Comparison of ENCODE assay signal across 7 cellular contexts in the genomic region with DNA sequence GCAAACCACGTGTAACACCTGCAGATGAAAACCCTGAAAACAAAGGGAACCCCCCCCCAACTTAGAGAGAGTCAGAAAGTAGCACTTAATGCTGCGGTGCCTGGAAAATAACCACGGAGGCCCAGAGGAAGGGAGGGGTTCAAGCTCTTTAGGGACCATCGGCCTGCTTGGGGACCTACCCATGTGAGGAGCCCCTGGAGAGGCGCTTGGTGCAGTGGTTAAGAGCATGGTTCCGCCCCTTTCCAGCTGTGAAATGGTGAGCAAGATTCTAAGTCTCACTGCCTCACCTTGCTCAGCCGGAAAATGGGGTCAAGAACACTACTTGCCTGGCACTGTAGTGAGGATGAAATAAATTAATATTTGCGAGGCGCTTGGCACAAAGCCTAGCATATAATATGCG. TPM values are rescaled to one million over a fixed set of nuclear protein-coding genes. Genes with fewer than 3 reads are reported as not detected.
A peak's percentile ranks its signal among the peaks of the same experiment; 100 is the strongest.
DNase-seq lines count a peak whose midpoint lies in the region; ATAC-seq and TF ChIP-seq lines count a peak whose summit lies in the region.

No MANE protein-coding gene starts in this region.

- H3K27ac Mint-ChIP-seq in stimulated activated naive CD8-positive, alpha-beta T cell treated with anti-CD3 and anti-CD28 coated beads, Interleukin-15, Interleukin-2, amounts not matched to agents 100 ng/mL and 50 ng/mL, for 24 hours, result peak overlapping the region; percentile 49

- TF ChIP-seq CTCF in WI38 (IDR thresholded peaks at IDR 0.05; ENCODE audit: low read depth, low read length) (no peak), hepatocyte (IDR thresholded peaks at IDR 0.05; ENCODE audit: poor library complexity) (no peak), mucosa of descending colon (IDR thresholded peaks at IDR 0.05) (no peak)

- DNase-seq in hepatocyte (ENCODE audit: low spot score) (no peak), NCI-H69 (lab: John Stamatoyannopoulos, UW) (no peak), mucosa of descending colon (no peak)

- ATAC-seq in GM21723 (IDR thresholded peaks at IDR 0.05; ENCODE audit: unreplicated experiment), result peak; percentile 33
- ATAC-seq in HG03097 (IDR thresholded peaks at IDR 0.05; ENCODE audit: low FRiP score, unreplicated experiment), result no peak
- ATAC-seq in mucosa of descending colon, result no peak

- peak overlapping the region; percentile 82 for H2AFZ ChIP-seq in hepatocyte

- H3K36me3 Mint-ChIP-seq in stimulated activated naive CD8-positive, alpha-beta T cell treated with anti-CD3 and anti-CD28 coated beads, Interleukin-15, Interleukin-2, amounts not matched to agents 100 ng/mL and 50 ng/mL, for 24 hours (ENCODE audit: low read depth), result no peaks in the 10 kb centered on the region

- no peaks in the 10 kb centered on the region for H4K20me1 ChIP-seq in hepatocyte (ENCODE audit: insufficient read depth, poor library complexity, severe bottlenecking)

- H3K4me3 Mint-ChIP-seq in stimulated activated naive CD8-positive, alpha-beta T cell treated with anti-CD3 and anti-CD28 coated beads, Interleukin-15, Interleukin-2, amounts not matched to agents 100 ng/mL and 50 ng/mL, for 24 hours, result peak overlapping the region; percentile 72

- H3K4me1 Mint-ChIP-seq in stimulated activated naive CD8-positive, alpha-beta T cell treated with anti-CD3 and anti-CD28 coated beads, Interleukin-15, Interleukin-2, amounts not matched to agents 100 ng/mL and 50 ng/mL, for 24 hours (ENCODE audit: low read depth), result peaks cover 9% of the 10 kb centered on the region

- no peaks in the 10 kb centered on the region for H3K36me3 ChIP-seq in hepatocyte (replicated peaks; ENCODE audit: insufficient read depth, low read depth)
- no peaks in the 10 kb centered on the region for H3K36me3 ChIP-seq in mucosa of descending colon (ENCODE audit: low read depth)

- no peaks in the 10 kb centered on the region for H3K9me2 ChIP-seq in hepatocyte (replicated peaks; ENCODE audit: insufficient read depth)

- intact Hi-C loops in mucosa of descending colon (cut with DNase I, micrococcal nuclease), result no loop called here

- no peaks in the 10 kb centered on the region for H3K27me3 Mint-ChIP-seq in stimulated activated naive CD8-positive, alpha-beta T cell treated with anti-CD3 and anti-CD28 coated beads, Interleukin-15, Interleukin-2, amounts not matched to agents 100 ng/mL and 50 ng/mL, for 24 hours

- H3K4me2 ChIP-seq in hepatocyte, result peak overlapping the region; percentile 79

- no peaks in the 10 kb centered on the region for H3K9me3 Mint-ChIP-seq in stimulated activated naive CD8-positive, alpha-beta T cell treated with anti-CD3 and anti-CD28 coated beads, Interleukin-15, Interleukin-2, amounts not matched to agents 100 ng/mL and 50 ng/mL, for 24 hours

- no peaks in the 10 kb centered on the region for H3K79me2 ChIP-seq in hepatocyte

- H3K4me1 ChIP-seq in hepatocyte (ENCODE audit: insufficient read depth) (no peaks in the 10 kb centered on the region), mucosa of descending colon (ENCODE audit: low read depth) (peaks cover 3% of the 10 kb centered on the region)

- H3K27me3 ChIP-seq in hepatocyte, result no peaks in the 10 kb centered on the region

- WGBS in hepatocyte (ENCODE audit: low lambda C conversion rate, missing lambda C conversion rate), result 78% methylated on average over 10 of the region's 10 CpGs

- peak overlapping the region; percentile 55 for H3K27ac ChIP-seq in hepatocyte

- no peaks in the 10 kb centered on the region for H3K9me3 ChIP-seq in hepatocyte (ENCODE audit: low read depth)
- no peaks in the 10 kb centered on the region for H3K9me3 ChIP-seq in mucosa of descending colon

- H3K4me3 ChIP-seq in WI38 (ENCODE audit: low read depth, low read length), result peak overlapping the region; percentile 41; the same call in 1 of the 2 replicates
- H3K4me3 ChIP-seq in hepatocyte, result no peak overlapping the region
- H3K4me3 ChIP-seq in mucosa of descending colon, result no peak overlapping the region

RNA-seq across cellular contexts. Expression of a gene that starts 13.8 kb away (rescaled TPM):
- 343 and 383 TPM in 2 replicates for total RNA-seq in hepatocyte
- 248 and 282 TPM in 2 replicates for polyA plus RNA-seq in hepatocyte
- total RNA-seq in mucosa of descending colon, result 1,000 to 10,000 TPM in 2 of 3 donors, 100 to 1,000 TPM in 1; 599 to 1,194 (median 1,087) TPM
